16 cellular contexts compared by ENCODE assay signal in genomic region chr14:70318635-70319013, GRCh38. TPM values are rescaled to one million over a fixed set of nuclear protein-coding genes. Genes with fewer than 3 reads are reported as not detected.
DNase-seq lines count a peak whose midpoint lies in the region; ATAC-seq, FAIRE-seq and TF ChIP-seq lines count a peak whose summit lies in the region.
"Had no signal": no experiment of that assay in that cellular context is flagged by ENCODE, and none has a peak within 500 bp of the region (broad histone marks: within the 10 kb centered on the region; RNA-seq: fewer than 3 reads in every experiment).

No MANE protein-coding gene starts in this region.

- POLR2A ChIA-PET in A549 (lab: Yijun Ruan, JAX) = no interaction called here

- no peak for TF ChIP-seq RAD21 in A549 (conservative IDR thresholded peaks at IDR 0.05 in 1 of 2, IDR thresholded peaks at IDR 0.05 in 1 of 2)
- no peak for TF ChIP-seq RAD21 in liver (IDR thresholded peaks at IDR 0.05)

- H3K4me3 ChIP-seq in A549 = no peak overlapping the region
- no peak overlapping the region for H3K4me3 ChIP-seq in hepatocyte
- no peak overlapping the region for H3K4me3 ChIP-seq in liver (ENCODE audit: low read depth in 1 of 3, low read length in 3 of 3)
- H3K4me3 ChIP-seq: GM23338 had no signal

- WGBS in A549 (ENCODE audit: missing lambda C conversion rate) = 67% methylated on average over 6 of the region's 6 CpGs
- 82% methylated on average over 6 of the region's 6 CpGs for WGBS in hepatocyte (ENCODE audit: low lambda C conversion rate, missing lambda C conversion rate)
- 37% methylated on average over 6 of the region's 6 CpGs for WGBS in liver

- no peak for TF ChIP-seq CTCF in A549 (IDR thresholded peaks at IDR 0.05)
- TF ChIP-seq CTCF in hepatocyte (IDR thresholded peaks at IDR 0.05; ENCODE audit: poor library complexity) = no peak
- no peak for TF ChIP-seq CTCF in liver (IDR thresholded peaks at IDR 0.05; ENCODE audit: low read depth, low read length, missing input control)
- no peak for TF ChIP-seq CTCF in progenitor cell of endocrine pancreas (IDR thresholded peaks at IDR 0.05; ENCODE audit: unreplicated experiment)

- H3K36me3 Mint-ChIP-seq in progenitor cell of endocrine pancreas (ENCODE audit: insufficient read depth) (no peaks in the 10 kb centered on the region), T-helper 17 cell (ENCODE audit: low read depth) (no peaks in the 10 kb centered on the region)
- H3K36me3 Mint-ChIP-seq in activated T-cell treated with anti-CD3 and anti-CD28 coated beads, Interleukin-2, amount 50 U/mL, for 4 hours (ENCODE audit: insufficient read depth) = peaks cover 3% of the 10 kb centered on the region

- no peak overlapping the region for H3K4me3 Mint-ChIP-seq in progenitor cell of endocrine pancreas (ENCODE audit: low read depth)
- no peak overlapping the region for H3K4me3 Mint-ChIP-seq in T-helper 17 cell
- H3K4me3 Mint-ChIP-seq in activated T-cell treated with anti-CD3 and anti-CD28 coated beads, Interleukin-2, amount 50 U/mL, for 4 hours = no peak overlapping the region
- H3K4me3 Mint-ChIP-seq: CD4-positive, alpha-beta memory T cell; GM23338; H9 had no signal

- H3K27ac Mint-ChIP-seq in progenitor cell of endocrine pancreas (peak overlapping the region; percentile 83), T-helper 17 cell (no peak overlapping the region)
- H3K27ac Mint-ChIP-seq: CD4-positive, alpha-beta memory T cell; GM23338; H9 had no signal

- no peak for DNase-seq in A549 (ENCODE audit: low read depth in 1 of 2, low spot score in 1 of 2)
- no peak for DNase-seq in hepatocyte (ENCODE audit: low spot score)
- no peak for DNase-seq in progenitor cell of endocrine pancreas (ENCODE audit: low spot score, unreplicated experiment)
- DNase-seq in T-helper 17 cell = no peak
- DNase-seq in activated T-cell treated with anti-CD3 and anti-CD28 coated beads, Interleukin-2, amount 50 U/mL, for 4 hours = no peak
- DNase-seq: CD4-positive, alpha-beta memory T cell; DND-41 had no signal

- no peak overlapping the region for H2AFZ ChIP-seq in hepatocyte
- H2AFZ ChIP-seq: GM23338 had no signal

- H3K27ac ChIP-seq in A549 = no peak overlapping the region; a peak in 1 of 6 replicates
- peak overlapping the region; percentile 57 for H3K27ac ChIP-seq in hepatocyte
- peak overlapping the region; percentile 65 to 75 for H3K27ac ChIP-seq in liver (ENCODE audit: low read depth in 1 of 2, low read length in 2 of 2)
- H3K27ac ChIP-seq: 22Rv1 had no signal

- no peaks in the 10 kb centered on the region for H3K79me2 ChIP-seq in hepatocyte

- H3K27me3 Mint-ChIP-seq in progenitor cell of endocrine pancreas (no peaks in the 10 kb centered on the region), T-helper 17 cell (peaks cover 14% of the 10 kb centered on the region)
- peaks cover 3% of the 10 kb centered on the region for H3K27me3 Mint-ChIP-seq in activated T-cell treated with anti-CD3 and anti-CD28 coated beads, Interleukin-2, amount 50 U/mL, for 4 hours (ENCODE audit: low read depth)

- H3K27me3 ChIP-seq in hepatocyte (no peaks in the 10 kb centered on the region), liver (ENCODE audit: control insufficient read depth in 4 of 4, insufficient read depth in 4 of 4, low read length in 3 of 4) (no peaks in the 10 kb centered on the region)

- peak overlapping the region; percentile 58 for H3K4me2 ChIP-seq in A549
- H3K4me2 ChIP-seq in hepatocyte = peak overlapping the region; percentile 1
- H3K4me2 ChIP-seq: GM23338 had no signal

- ATAC-seq in A549 (no peak), GM18909 (IDR thresholded peaks at IDR 0.05; ENCODE audit: poor library complexity, unreplicated experiment) (no peak), T-helper 17 cell (no peak)
- ATAC-seq in activated T-cell treated with anti-CD3 and anti-CD28 coated beads, Interleukin-2, amount 50 U/mL, for 4 hours = no peak

- TF ChIP-seq EP300 in A549 (IDR thresholded peaks at IDR 0.05) = no peak

- no peak for TF ChIP-seq POLR2A in A549 (IDR thresholded peaks at IDR 0.05; ENCODE audit: low read length)

- CTCF ChIA-PET in A549 (lab: Yijun Ruan, JAX) = interaction anchor here (0.7 to 0.8 kb wide), 2 partner anchors 243 to 500 kb away, joined by 3 to 4 read pairs; no protein-coding TSS in a partner anchor

- H3K4me1 Mint-ChIP-seq in progenitor cell of endocrine pancreas (ENCODE audit: low read depth) (peaks cover 40% of the 10 kb centered on the region), T-helper 17 cell (peaks cover 2% of the 10 kb centered on the region)
- H3K4me1 Mint-ChIP-seq in activated T-cell treated with anti-CD3 and anti-CD28 coated beads, Interleukin-2, amount 50 U/mL, for 4 hours (ENCODE audit: low read depth) = no peaks in the 10 kb centered on the region
- H3K4me1 Mint-ChIP-seq: CD4-positive, alpha-beta memory T cell had no signal

- peaks cover 2% of the 10 kb centered on the region for H3K9me3 Mint-ChIP-seq in progenitor cell of endocrine pancreas (ENCODE audit: low read depth)
- peaks cover 20% of the 10 kb centered on the region for H3K9me3 Mint-ChIP-seq in activated T-cell treated with anti-CD3 and anti-CD28 coated beads, Interleukin-2, amount 50 U/mL, for 4 hours

- H3K9ac ChIP-seq in liver (ENCODE audit: low read depth in 1 of 2, low read length in 2 of 2) = peak overlapping the region in 1 of 2 donors; percentile 39

- H3K4me1 ChIP-seq in A549 (peaks cover 16% of the 10 kb centered on the region; the same call in 2 of the 3 replicates), hepatocyte (ENCODE audit: insufficient read depth) (peaks cover 15% of the 10 kb centered on the region), liver (ENCODE audit: control insufficient read depth in 4 of 4, insufficient read depth in 4 of 4, low read length in 3 of 4) (peaks cover 3 to 15% (median 11%) of the 10 kb centered on the region in 4 donors)

- no peaks in the 10 kb centered on the region for H3K9me2 ChIP-seq in hepatocyte (replicated peaks; ENCODE audit: insufficient read depth)

- no peak for FAIRE-seq in A549 (lab: Jason Lieb, UNC)
- FAIRE-seq: A204.1, G401.6, GM12892, GM19239 had no signal

- H3K9me3 ChIP-seq in A549 (no peaks in the 10 kb centered on the region), hepatocyte (ENCODE audit: low read depth) (no peaks in the 10 kb centered on the region), liver (ENCODE audit: control insufficient read depth in 4 of 4, low read length in 3 of 4) (no peaks in the 10 kb centered on the region), T-helper 17 cell (ENCODE audit: control insufficient read depth, low read length, poor library complexity, severe bottlenecking) (no peaks in the 10 kb centered on the region)

- no peaks in the 10 kb centered on the region for H4K20me1 ChIP-seq in hepatocyte (ENCODE audit: insufficient read depth, poor library complexity, severe bottlenecking)

- H3K36me3 ChIP-seq in hepatocyte (replicated peaks; ENCODE audit: insufficient read depth, low read depth) (no peaks in the 10 kb centered on the region), liver (ENCODE audit: control insufficient read depth in 4 of 4, insufficient read depth in 3 of 4, low read depth in 1 of 4, low read length in 3 of 4) (no peaks in the 10 kb centered on the region)

TF ChIP-seq in A549, 52 proteins besides CTCF, POLR2A, EP300 and RAD21 (continues in another document):
- TF ChIP-seq E2F6 (IDR thresholded peaks at IDR 0.05; ENCODE audit: borderline replicate concordance, low read depth) (no peak), ZSCAN20 (CRISPR knock-in tag; IDR thresholded peaks at IDR 0.05) (no peak), FOSL2 (IDR thresholded peaks at IDR 0.05) (no peak), FOSL2 (CRISPR knock-in tag; IDR thresholded peaks at IDR 0.05) (no peak), MAZ (IDR thresholded peaks at IDR 0.05; ENCODE audit: borderline replicate concordance, low read depth, low read length) (no peak)

TF ChIP-seq in liver, 16 proteins besides CTCF, POLR2A, EP300 and RAD21 (continues in another document):
- TF ChIP-seq, protein P1, sequence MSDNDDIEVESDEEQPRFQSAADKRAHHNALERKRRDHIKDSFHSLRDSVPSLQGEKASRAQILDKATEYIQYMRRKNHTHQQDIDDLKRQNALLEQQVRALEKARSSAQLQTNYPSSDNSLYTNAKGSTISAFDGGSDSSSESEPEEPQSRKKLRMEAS (IDR thresholded peaks at IDR 0.05) = no peak
- TF ChIP-seq JUND (IDR thresholded peaks at IDR 0.05) = no peak
- no peak for TF ChIP-seq HNF4G (IDR thresholded peaks at IDR 0.05)
- TF ChIP-seq HNF4A (conservative IDR thresholded peaks at IDR 0.05) = peak in 1 of 2 donors; percentile 8
- peak; percentile 8 for TF ChIP-seq SP1 (IDR thresholded peaks at IDR 0.05)

RNA-seq across cellular contexts. Expression of gene COX16, which starts 40.9 kb away (rescaled TPM):
- polyA plus RNA-seq in A549 (2011; rRNA removed) (41.8 and 59.1 TPM in 2 replicates), A549 (2017; fragmentation: RNase III; extraction: RNeasy Plus Mini Kit Qiagen cat#74134 plus additional on column Dnase treatment) (70.7 to 75.4 TPM (median 71.6 TPM) in 3 replicates), hepatocyte (105 and 113 TPM in 2 replicates), liver (10 to 100 TPM; 21.2 to 77.0 TPM)
- polyA plus RNA-seq in A549 (2012; cell fraction: cytosol; rRNA removed) = 19.6 and 22.7 TPM in 2 replicates
- 3.7 and 8.9 TPM in 2 replicates for polyA plus RNA-seq in A549 (2012; cell fraction: nucleus; rRNA removed)
- 8.9 and 9.6 TPM in 2 replicates for polyA minus RNA-seq in A549 (2011; rRNA and poly(A)+ RNA removed)
- total RNA-seq in hepatocyte (75.5 and 97.0 TPM in 2 replicates), liver (10 to 100 TPM; 10.3 to 13.3 TPM), progenitor cell of endocrine pancreas (58.7 and 63.0 TPM in 2 replicates), T-helper 17 cell (10 to 100 TPM; 23.3 to 23.7 TPM)
- total RNA-seq in activated T-cell treated with anti-CD3 and anti-CD28 coated beads, Interleukin-2, amount 50 U/mL, for 4 hours = 10 to 100 TPM; 63.6 to 74.5 (median 69.7) TPM

Comparison
In these comparisons a context has a peak if more than half of its experiments do, and no peak if none do; other contexts are left out.
1. H3K27ac ChIP-seq: peak in hepatocyte (single experiment) and liver (2 of 2); none in A549 (0 of 2).